Comparison of ENCODE assay signal across 1 cellular context in the genomic region with DNA sequence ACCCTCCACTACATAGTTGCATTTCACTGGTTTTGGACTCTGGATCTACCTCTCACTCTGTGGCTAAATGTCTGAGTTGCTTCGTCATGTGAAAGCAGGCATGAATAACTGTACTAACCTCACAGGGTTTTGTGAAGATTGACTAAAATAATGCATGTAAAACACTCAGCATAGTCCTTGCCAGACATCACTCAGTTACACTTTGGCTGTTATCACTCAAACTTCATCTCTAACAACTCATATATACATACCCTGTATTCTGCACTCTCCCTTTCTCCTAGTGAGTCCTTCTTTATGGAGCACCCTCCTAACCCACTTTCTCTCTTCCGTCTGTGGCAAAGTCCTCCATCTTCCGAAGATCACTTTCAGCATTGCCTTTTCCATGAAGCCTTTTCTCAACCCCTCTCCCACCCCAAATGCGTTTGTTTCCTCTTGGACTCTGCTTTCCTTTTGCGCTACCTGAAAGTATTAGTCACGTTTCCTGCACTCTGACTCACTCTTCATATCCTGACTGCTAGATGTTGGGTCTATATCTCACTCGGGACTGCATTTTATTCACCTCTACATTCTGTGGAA.
TF ChIP-seq lines count a peak whose summit lies in the region.

No MANE protein-coding gene starts in this region.

TF ChIP-seq in K562, 482 proteins besides CTCF, POLR2A, EP300 and RAD21 (continued from another document and continues in another):
- TF ChIP-seq YY1 (IDR thresholded peaks at IDR 0.05; ENCODE audit: borderline replicate concordance in 1 of 3, control insufficient read depth in 1 of 3, extremely low read depth in 1 of 3, insufficient read depth in 3 of 3, insufficient read length in 1 of 3, insufficient replicate concordance in 2 of 3, low read depth in 1 of 3, low read length in 2 of 3) (peak in 1 of 3 experiments; percentile 31), ZNF197 (CRISPR knock-in tag; IDR thresholded peaks at IDR 0.05; ENCODE audit: low read depth) (no peak), NR1H2 (CRISPR knock-in tag; IDR thresholded peaks at IDR 0.05) (no peak), DPF2 (IDR thresholded peaks at IDR 0.05) (peak; percentile 95), ERF (CRISPR knock-in tag; IDR thresholded peaks at IDR 0.05) (no peak), ZNF717 (CRISPR knock-in tag; IDR thresholded peaks at IDR 0.05) (no peak), CHD2 (IDR thresholded peaks at IDR 0.05; ENCODE audit: low read depth, low read length) (no peak), CBX8 (IDR thresholded peaks at IDR 0.05; ENCODE audit: borderline replicate concordance, extremely low read depth, low read depth, low read length, poor library complexity, severe bottlenecking) (no peak), POLR2AphosphoS5 (IDR thresholded peaks at IDR 0.05; ENCODE audit: control insufficient read depth, insufficient read depth, low read depth, low read length) (peak; percentile 36), ZNF589 (CRISPR knock-in tag; IDR thresholded peaks at IDR 0.05; ENCODE audit: low read depth) (0 out of 2 replicates have a peak, but pooled peaks have one; percentile 22), E2F3 (CRISPR knock-in tag; IDR thresholded peaks at IDR 0.05) (no peak), ZNF239 (CRISPR knock-in tag; IDR thresholded peaks at IDR 0.05) (no peak), MEF2A (IDR thresholded peaks at IDR 0.05; ENCODE audit: control insufficient read depth, low read depth, low read length) (no peak), TAF9B (IDR thresholded peaks at IDR 0.05; ENCODE audit: partially characterized antibody) (peak; percentile 38), ZKSCAN3 (CRISPR knock-in tag; IDR thresholded peaks at IDR 0.05) (no peak), LEF1 (IDR thresholded peaks at IDR 0.05) (peak; percentile 78; the same call in 1 of the 2 replicates)
- TF ChIP-seq, protein P1, sequence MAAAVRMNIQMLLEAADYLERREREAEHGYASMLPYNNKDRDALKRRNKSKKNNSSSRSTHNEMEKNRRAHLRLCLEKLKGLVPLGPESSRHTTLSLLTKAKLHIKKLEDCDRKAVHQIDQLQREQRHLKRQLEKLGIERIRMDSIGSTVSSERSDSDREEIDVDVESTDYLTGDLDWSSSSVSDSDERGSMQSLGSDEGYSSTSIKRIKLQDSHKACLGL (CRISPR knock-in tag; IDR thresholded peaks at IDR 0.05; ENCODE audit: borderline replicate concordance, poor library complexity, severe bottlenecking), result no peak
- TF ChIP-seq, protein P2, sequence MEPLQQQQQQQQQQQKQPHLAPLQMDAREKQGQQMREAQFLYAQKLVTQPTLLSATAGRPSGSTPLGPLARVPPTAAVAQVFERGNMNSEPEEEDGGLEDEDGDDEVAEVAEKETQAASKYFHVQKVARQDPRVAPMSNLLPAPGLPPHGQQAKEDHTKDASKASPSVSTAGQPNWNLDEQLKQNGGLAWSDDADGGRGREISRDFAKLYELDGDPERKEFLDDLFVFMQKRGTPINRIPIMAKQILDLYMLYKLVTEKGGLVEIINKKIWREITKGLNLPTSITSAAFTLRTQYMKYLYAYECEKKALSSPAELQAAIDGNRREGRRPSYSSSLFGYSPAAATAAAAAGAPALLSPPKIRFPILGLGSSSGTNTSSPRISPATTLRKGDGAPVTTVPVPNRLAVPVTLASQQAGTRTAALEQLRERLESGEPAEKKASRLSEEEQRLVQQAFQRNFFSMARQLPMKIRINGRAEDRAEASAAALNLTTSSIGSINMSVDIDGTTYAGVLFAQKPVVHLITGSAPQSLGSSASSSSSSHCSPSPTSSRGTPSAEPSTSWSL (CRISPR knock-in tag; IDR thresholded peaks at IDR 0.05; ENCODE audit: borderline replicate concordance), result no peak
- TF ChIP-seq, protein P3, sequence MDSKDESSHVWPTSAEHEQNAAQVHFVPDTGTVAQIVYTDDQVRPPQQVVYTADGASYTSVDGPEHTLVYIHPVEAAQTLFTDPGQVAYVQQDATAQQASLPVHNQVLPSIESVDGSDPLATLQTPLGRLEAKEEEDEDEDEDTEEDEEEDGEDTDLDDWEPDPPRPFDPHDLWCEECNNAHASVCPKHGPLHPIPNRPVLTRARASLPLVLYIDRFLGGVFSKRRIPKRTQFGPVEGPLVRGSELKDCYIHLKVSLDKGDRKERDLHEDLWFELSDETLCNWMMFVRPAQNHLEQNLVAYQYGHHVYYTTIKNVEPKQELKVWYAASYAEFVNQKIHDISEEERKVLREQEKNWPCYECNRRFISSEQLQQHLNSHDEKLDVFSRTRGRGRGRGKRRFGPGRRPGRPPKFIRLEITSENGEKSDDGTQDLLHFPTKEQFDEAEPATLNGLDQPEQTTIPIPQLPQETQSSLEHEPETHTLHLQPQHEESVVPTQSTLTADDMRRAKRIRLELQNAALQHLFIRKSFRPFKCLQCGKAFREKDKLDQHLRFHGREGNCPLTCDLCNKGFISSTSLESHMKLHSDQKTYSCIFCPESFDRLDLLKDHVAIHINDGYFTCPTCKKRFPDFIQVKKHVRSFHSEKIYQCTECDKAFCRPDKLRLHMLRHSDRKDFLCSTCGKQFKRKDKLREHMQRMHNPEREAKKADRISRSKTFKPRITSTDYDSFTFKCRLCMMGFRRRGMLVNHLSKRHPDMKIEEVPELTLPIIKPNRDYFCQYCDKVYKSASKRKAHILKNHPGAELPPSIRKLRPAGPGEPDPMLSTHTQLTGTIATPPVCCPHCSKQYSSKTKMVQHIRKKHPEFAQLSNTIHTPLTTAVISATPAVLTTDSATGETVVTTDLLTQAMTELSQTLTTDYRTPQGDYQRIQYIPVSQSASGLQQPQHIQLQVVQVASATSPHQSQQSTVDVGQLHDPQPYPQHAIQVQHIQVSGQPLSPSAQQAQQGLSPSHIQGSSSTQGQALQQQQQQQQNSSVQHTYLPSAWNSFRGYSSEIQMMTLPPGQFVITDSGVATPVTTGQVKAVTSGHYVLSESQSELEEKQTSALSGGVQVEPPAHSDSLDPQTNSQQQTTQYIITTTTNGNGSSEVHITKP (IDR thresholded peaks at IDR 0.05; ENCODE audit: partially characterized antibody), result peak; percentile 56
- TF ChIP-seq, protein P4, sequence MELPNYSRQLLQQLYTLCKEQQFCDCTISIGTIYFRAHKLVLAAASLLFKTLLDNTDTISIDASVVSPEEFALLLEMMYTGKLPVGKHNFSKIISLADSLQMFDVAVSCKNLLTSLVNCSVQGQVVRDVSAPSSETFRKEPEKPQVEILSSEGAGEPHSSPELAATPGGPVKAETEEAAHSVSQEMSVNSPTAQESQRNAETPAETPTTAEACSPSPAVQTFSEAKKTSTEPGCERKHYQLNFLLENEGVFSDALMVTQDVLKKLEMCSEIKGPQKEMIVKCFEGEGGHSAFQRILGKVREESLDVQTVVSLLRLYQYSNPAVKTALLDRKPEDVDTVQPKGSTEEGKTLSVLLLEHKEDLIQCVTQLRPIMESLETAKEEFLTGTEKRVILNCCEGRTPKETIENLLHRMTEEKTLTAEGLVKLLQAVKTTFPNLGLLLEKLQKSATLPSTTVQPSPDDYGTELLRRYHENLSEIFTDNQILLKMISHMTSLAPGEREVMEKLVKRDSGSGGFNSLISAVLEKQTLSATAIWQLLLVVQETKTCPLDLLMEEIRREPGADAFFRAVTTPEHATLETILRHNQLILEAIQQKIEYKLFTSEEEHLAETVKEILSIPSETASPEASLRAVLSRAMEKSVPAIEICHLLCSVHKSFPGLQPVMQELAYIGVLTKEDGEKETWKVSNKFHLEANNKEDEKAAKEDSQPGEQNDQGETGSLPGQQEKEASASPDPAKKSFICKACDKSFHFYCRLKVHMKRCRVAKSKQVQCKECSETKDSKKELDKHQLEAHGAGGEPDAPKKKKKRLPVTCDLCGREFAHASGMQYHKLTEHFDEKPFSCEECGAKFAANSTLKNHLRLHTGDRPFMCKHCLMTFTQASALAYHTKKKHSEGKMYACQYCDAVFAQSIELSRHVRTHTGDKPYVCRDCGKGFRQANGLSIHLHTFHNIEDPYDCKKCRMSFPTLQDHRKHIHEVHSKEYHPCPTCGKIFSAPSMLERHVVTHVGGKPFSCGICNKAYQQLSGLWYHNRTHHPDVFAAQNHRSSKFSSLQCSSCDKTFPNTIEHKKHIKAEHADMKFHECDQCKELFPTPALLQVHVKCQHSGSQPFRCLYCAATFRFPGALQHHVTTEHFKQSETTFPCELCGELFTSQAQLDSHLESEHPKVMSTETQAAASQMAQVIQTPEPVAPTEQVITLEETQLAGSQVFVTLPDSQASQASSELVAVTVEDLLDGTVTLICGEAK (IDR thresholded peaks at IDR 0.05), result no peak; the same call in 1 of the 2 replicates
- TF ChIP-seq, protein P4 (CRISPR knock-in tag; IDR thresholded peaks at IDR 0.05), result no peak
- TF ChIP-seq, protein P5, sequence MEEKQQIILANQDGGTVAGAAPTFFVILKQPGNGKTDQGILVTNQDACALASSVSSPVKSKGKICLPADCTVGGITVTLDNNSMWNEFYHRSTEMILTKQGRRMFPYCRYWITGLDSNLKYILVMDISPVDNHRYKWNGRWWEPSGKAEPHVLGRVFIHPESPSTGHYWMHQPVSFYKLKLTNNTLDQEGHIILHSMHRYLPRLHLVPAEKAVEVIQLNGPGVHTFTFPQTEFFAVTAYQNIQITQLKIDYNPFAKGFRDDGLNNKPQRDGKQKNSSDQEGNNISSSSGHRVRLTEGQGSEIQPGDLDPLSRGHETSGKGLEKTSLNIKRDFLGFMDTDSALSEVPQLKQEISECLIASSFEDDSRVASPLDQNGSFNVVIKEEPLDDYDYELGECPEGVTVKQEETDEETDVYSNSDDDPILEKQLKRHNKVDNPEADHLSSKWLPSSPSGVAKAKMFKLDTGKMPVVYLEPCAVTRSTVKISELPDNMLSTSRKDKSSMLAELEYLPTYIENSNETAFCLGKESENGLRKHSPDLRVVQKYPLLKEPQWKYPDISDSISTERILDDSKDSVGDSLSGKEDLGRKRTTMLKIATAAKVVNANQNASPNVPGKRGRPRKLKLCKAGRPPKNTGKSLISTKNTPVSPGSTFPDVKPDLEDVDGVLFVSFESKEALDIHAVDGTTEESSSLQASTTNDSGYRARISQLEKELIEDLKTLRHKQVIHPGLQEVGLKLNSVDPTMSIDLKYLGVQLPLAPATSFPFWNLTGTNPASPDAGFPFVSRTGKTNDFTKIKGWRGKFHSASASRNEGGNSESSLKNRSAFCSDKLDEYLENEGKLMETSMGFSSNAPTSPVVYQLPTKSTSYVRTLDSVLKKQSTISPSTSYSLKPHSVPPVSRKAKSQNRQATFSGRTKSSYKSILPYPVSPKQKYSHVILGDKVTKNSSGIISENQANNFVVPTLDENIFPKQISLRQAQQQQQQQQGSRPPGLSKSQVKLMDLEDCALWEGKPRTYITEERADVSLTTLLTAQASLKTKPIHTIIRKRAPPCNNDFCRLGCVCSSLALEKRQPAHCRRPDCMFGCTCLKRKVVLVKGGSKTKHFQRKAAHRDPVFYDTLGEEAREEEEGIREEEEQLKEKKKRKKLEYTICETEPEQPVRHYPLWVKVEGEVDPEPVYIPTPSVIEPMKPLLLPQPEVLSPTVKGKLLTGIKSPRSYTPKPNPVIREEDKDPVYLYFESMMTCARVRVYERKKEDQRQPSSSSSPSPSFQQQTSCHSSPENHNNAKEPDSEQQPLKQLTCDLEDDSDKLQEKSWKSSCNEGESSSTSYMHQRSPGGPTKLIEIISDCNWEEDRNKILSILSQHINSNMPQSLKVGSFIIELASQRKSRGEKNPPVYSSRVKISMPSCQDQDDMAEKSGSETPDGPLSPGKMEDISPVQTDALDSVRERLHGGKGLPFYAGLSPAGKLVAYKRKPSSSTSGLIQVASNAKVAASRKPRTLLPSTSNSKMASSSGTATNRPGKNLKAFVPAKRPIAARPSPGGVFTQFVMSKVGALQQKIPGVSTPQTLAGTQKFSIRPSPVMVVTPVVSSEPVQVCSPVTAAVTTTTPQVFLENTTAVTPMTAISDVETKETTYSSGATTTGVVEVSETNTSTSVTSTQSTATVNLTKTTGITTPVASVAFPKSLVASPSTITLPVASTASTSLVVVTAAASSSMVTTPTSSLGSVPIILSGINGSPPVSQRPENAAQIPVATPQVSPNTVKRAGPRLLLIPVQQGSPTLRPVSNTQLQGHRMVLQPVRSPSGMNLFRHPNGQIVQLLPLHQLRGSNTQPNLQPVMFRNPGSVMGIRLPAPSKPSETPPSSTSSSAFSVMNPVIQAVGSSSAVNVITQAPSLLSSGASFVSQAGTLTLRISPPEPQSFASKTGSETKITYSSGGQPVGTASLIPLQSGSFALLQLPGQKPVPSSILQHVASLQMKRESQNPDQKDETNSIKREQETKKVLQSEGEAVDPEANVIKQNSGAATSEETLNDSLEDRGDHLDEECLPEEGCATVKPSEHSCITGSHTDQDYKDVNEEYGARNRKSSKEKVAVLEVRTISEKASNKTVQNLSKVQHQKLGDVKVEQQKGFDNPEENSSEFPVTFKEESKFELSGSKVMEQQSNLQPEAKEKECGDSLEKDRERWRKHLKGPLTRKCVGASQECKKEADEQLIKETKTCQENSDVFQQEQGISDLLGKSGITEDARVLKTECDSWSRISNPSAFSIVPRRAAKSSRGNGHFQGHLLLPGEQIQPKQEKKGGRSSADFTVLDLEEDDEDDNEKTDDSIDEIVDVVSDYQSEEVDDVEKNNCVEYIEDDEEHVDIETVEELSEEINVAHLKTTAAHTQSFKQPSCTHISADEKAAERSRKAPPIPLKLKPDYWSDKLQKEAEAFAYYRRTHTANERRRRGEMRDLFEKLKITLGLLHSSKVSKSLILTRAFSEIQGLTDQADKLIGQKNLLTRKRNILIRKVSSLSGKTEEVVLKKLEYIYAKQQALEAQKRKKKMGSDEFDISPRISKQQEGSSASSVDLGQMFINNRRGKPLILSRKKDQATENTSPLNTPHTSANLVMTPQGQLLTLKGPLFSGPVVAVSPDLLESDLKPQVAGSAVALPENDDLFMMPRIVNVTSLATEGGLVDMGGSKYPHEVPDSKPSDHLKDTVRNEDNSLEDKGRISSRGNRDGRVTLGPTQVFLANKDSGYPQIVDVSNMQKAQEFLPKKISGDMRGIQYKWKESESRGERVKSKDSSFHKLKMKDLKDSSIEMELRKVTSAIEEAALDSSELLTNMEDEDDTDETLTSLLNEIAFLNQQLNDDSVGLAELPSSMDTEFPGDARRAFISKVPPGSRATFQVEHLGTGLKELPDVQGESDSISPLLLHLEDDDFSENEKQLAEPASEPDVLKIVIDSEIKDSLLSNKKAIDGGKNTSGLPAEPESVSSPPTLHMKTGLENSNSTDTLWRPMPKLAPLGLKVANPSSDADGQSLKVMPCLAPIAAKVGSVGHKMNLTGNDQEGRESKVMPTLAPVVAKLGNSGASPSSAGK (IDR thresholded peaks at IDR 0.05), result no peak
